8 cellular contexts compared by ENCODE assay signal in genomic region chr7:77696057-77696642, GRCh38. TPM values are rescaled to one million over a fixed set of nuclear protein-coding genes. Genes with fewer than 3 reads are reported as not detected.
DNase-seq lines count a peak whose midpoint lies in the region; ATAC-seq and TF ChIP-seq lines count a peak whose summit lies in the region.

TSS of gene RSBN1L (plus strand) at chr7:77696459. CDS start at chr7:77696470, 11 bp downstream.

- POLR2A ChIA-PET in BJ (lab: Charles Lee) = interaction anchor here (0.7 to 1.0 kb wide), 2 partner anchors 9 to 938 kb away, joined by 3 read pairs; no protein-coding TSS in a partner anchor

- H3K27me3 ChIP-seq in BJ (ENCODE audit: control insufficient read depth, insufficient read depth, low read length) = no peaks in the 10 kb centered on the region
- no peaks in the 10 kb centered on the region for H3K27me3 ChIP-seq in layer of hippocampus (ENCODE audit: control insufficient read depth, insufficient read depth, low read length)

- H3K36me3 ChIP-seq in BJ (ENCODE audit: control insufficient read depth, insufficient read depth, low read length) = 0 out of 2 replicates have a peak, but pooled peaks cover 1% of the 10 kb centered on the region

- CTCF ChIA-PET in BJ (lab: Yijun Ruan, JAX) = interaction anchor here (0.5 to 3.3 kb wide), 9 partner anchors 10 to 1669 kb away, joined by 3 to 26 read pairs (median 4); no protein-coding TSS in a partner anchor

- H3K27ac ChIP-seq in cingulate gyrus (ENCODE audit: low read depth, low read length) (peak within 1 kb of the TSS; percentile 95), layer of hippocampus (ENCODE audit: low read depth, low read length) (peak within 1 kb of the TSS; percentile 94)

- TF ChIP-seq CTCF in BJ (IDR thresholded peaks at IDR 0.05; ENCODE audit: insufficient read depth, low read depth, low read length) = peak; percentile 55

- ATAC-seq in HG03442 (IDR thresholded peaks at IDR 0.05; ENCODE audit: unreplicated experiment) = peak; percentile 95

- peak within 1 kb of the TSS; percentile 98 for H3K4me3 ChIP-seq in BJ (ENCODE audit: low read depth, low read length)

- DNase-seq in BJ (ENCODE audit: low read depth) (peak; percentile 80), GM19238 (ENCODE audit: insufficient read length, low spot score) (peak; percentile 85), NCI-H524 (lab: John Stamatoyannopoulos, UW) (peak; percentile 97 to 98)
- peak; percentile 98 for DNase-seq in activated CD4-positive, alpha-beta T cell treated with anti-CD3 and anti-CD28 coated beads for 4 hours
- DNase-seq in stimulated activated CD4-positive, alpha-beta T cell treated with anti-CD3 and anti-CD28 coated beads, Interleukin-1b, Interleukin-23, amount 100 ng/mL, for 4 hours (ENCODE audit: low read depth in 2 of 2) = peak; percentile 96 to 98

RNA-seq across cellular contexts. Expression of gene RSBN1L, which starts in this region (rescaled TPM):
- polyA plus RNA-seq in BJ (2011; rRNA removed) = 2.8 and 4.8 TPM in 2 replicates
- polyA minus RNA-seq in BJ (2011; rRNA and poly(A)+ RNA removed) = 8.7 and 19.0 TPM in 2 replicates

Comparison
In these comparisons a context has a peak if more than half of its experiments do, and no peak if none do; other contexts are left out.
1. Peak in every context shown above with its lines: DNase-seq, ATAC-seq, H3K4me3 ChIP-seq and H3K27ac ChIP-seq.